ENCODE assay signal across 18 cellular contexts in genomic region chr6:34523441-34524206, GRCh38. TPM values are rescaled to one million over a fixed set of nuclear protein-coding genes. Genes with fewer than 3 reads are reported as not detected.
"Had no signal": no experiment of that assay in that cellular context is flagged by ENCODE, and none has a peak within 500 bp of the region (broad histone marks: within the 10 kb centered on the region; RNA-seq: fewer than 3 reads in every experiment).

No MANE protein-coding gene starts in this region.

- H3K9me3 ChIP-seq: ovary, tibial artery, uterus had no signal

- H3K4me3 Mint-ChIP-seq: activated B cell treated with CpG ODN at 0.5 μM for 24 hours; activated CD4-positive, alpha-beta T cell treated with anti-CD3 and anti-CD28 coated beads, Interleukin-2, amount 10 ng/mL, durations not matched to agents 7 days and 5 days; stimulated activated naive B cell treated with anti-CD40 and anti-IgM and Interleukin-4, amounts not matched to agents 10 μg/mL and 1 μg/mL and 100 μg/mL, for 72 hours had no signal

- H3K36me3 Mint-ChIP-seq: stimulated activated naive B cell treated with anti-CD40 and anti-IgM and Interleukin-4, amounts not matched to agents 10 μg/mL and 1 μg/mL and 100 μg/mL, for 72 hours had no signal

- DNase-seq: activated B cell treated with CpG ODN at 0.5 μM for 24 hours; activated CD4-positive, alpha-beta T cell treated with anti-CD3 and anti-CD28 coated beads, Interleukin-2, amount 10 ng/mL, durations not matched to agents 7 days and 5 days; activated naive CD4-positive, alpha-beta T cell treated with Interleukin-2 at 50 U/mL for 16 hours; anterior cingulate cortex; brain microvascular endothelial cell; hippocampal formation; stimulated activated CD4-positive, alpha-beta T cell treated with anti-CD3 and anti-CD28 coated beads, Interleukin-2, amount 100 ng/mL, for 48 hours; stimulated activated naive B cell treated with anti-CD40 and anti-IgM and Interleukin-4, amounts not matched to agents 10 μg/mL and 1 μg/mL and 100 μg/mL, for 72 hours; SW 1271; tibial artery; uterus had no signal

- H3K9me3 Mint-ChIP-seq: activated B cell treated with CpG ODN at 0.5 μM for 24 hours; activated CD4-positive, alpha-beta T cell treated with anti-CD3 and anti-CD28 coated beads, Interleukin-2, amount 10 ng/mL, durations not matched to agents 7 days and 5 days; stimulated activated naive B cell treated with anti-CD40 and anti-IgM and Interleukin-4, amounts not matched to agents 10 μg/mL and 1 μg/mL and 100 μg/mL, for 72 hours had no signal

- H3K4me1 ChIP-seq: uterus had no signal

- FAIRE-seq: TTC549 had no signal

- H3K27ac ChIP-seq: brain microvascular endothelial cell, ovary, tibial artery had no signal

- H3K27ac Mint-ChIP-seq: activated B cell treated with CpG ODN at 0.5 μM for 24 hours; activated CD4-positive, alpha-beta T cell treated with anti-CD3 and anti-CD28 coated beads, Interleukin-2, amount 10 ng/mL, durations not matched to agents 7 days and 5 days; stimulated activated naive B cell treated with anti-CD40 and anti-IgM and Interleukin-4, amounts not matched to agents 10 μg/mL and 1 μg/mL and 100 μg/mL, for 72 hours had no signal

- H3K27me3 ChIP-seq: brain microvascular endothelial cell, ovary, uterus had no signal

- H3K27me3 Mint-ChIP-seq: activated B cell treated with CpG ODN at 0.5 μM for 24 hours had no signal

- H3K36me3 ChIP-seq: brain microvascular endothelial cell, ovary, tibial artery, uterus had no signal

- H3K4me3 ChIP-seq: ovary, tibial artery, uterus had no signal

- ATAC-seq: esophagus mucosa; stimulated activated naive B cell treated with anti-CD40 and anti-IgM and Interleukin-4, amounts not matched to agents 10 μg/mL and 1 μg/mL and 100 μg/mL, for 72 hours had no signal

RNA-seq across cellular contexts. Expression of gene SPDEF, which starts 32.5 kb away (rescaled TPM):
- total RNA-seq: activated CD4-positive, alpha-beta T cell treated with anti-CD3 and anti-CD28 coated beads, Interleukin-2, amount 10 ng/mL, durations not matched to agents 7 days and 5 days; activated CD8-positive, alpha-beta memory T cell treated with anti-CD3 and anti-CD28 coated beads for 36 hours; dermis microvascular lymphatic vessel endothelial cell; kidney epithelial cell; T-helper 2 cell treated with Interferon-gamma antibody and Interleukin-4, amounts not matched to agents 100 ng/mL and 5 ng/mL, for 36 hours had no signal

RNA-seq across cellular contexts. Expression of gene PACSIN1, which starts 57.7 kb away (rescaled TPM):
- total RNA-seq: dermis microvascular lymphatic vessel endothelial cell, esophagus mucosa had no signal
